ENCODE assay signal across 10 cellular contexts in genomic region chr4:74108457-74109115, GRCh38. TPM values are rescaled to one million over a fixed set of nuclear protein-coding genes. Genes with fewer than 3 reads are reported as not detected.
DNase-seq lines count a peak whose midpoint lies in the region; ATAC-seq and TF ChIP-seq lines count a peak whose summit lies in the region.
"Had no signal": no experiment of that assay in that cellular context is flagged by ENCODE, and none has a peak within 500 bp of the region (broad histone marks: within the 10 kb centered on the region; RNA-seq: fewer than 3 reads in every experiment).

No MANE protein-coding gene starts in this region.

- intact Hi-C loops in right cardiac atrium (cut with DNase I) = no loop called here
- intact Hi-C loops in Right ventricle myocardium superior (cut with DNase I) = no loop called here
- intact Hi-C loops in esophagus squamous epithelium (cut with DNase I) = no loop called here

- H3K4me1 ChIP-seq in right cardiac atrium (ENCODE audit: control insufficient read depth, insufficient read depth, low read length) = peaks cover 7% of the 10 kb centered on the region
- peaks cover 3 to 51% (median 36%) of the 10 kb centered on the region in 3 donors for H3K4me1 ChIP-seq in esophagus squamous epithelium
- H3K4me1 ChIP-seq in neuron (ENCODE audit: insufficient read depth, low read length) = peaks cover 26% of the 10 kb centered on the region
- H3K4me1 ChIP-seq in MM.1S (ENCODE audit: low read length) = no peaks in the 10 kb centered on the region

- H3K9me3 ChIP-seq in right cardiac atrium (ENCODE audit: control insufficient read depth, low read length) (no peaks in the 10 kb centered on the region), esophagus squamous epithelium (no peaks in the 10 kb centered on the region), neuron (ENCODE audit: low read length) (no peaks in the 10 kb centered on the region), MM.1S (replicated peaks; ENCODE audit: insufficient read depth, low read length) (no peaks in the 10 kb centered on the region)

- no peak for TF ChIP-seq POLR2A in esophagus squamous epithelium (IDR thresholded peaks at IDR 0.05)

- DNase-seq in right cardiac atrium = no peak
- DNase-seq in Right ventricle myocardium superior = no peak
- no peak for DNase-seq in esophagus squamous epithelium (lab: John Stamatoyannopoulos, UW)
- DNase-seq in MM.1S = no peak
- no peak for DNase-seq in anterior cingulate cortex (lab: John Stamatoyannopoulos, UW)
- no peak for DNase-seq in central memory CD4-positive, alpha-beta T cell
- DNase-seq: NCI-H2171 treated with DMSO at 0.1 percent for 48 hours had no signal

- TF ChIP-seq CTCF in esophagus squamous epithelium (IDR thresholded peaks at IDR 0.05) (no peak), MM.1S (IDR thresholded peaks at IDR 0.05; ENCODE audit: low read length) (no peak)

- H3K4me3 ChIP-seq in right cardiac atrium (ENCODE audit: low read length) (no peak overlapping the region), esophagus squamous epithelium (no peak overlapping the region), neuron (ENCODE audit: low read length) (no peak overlapping the region), MM.1S (ENCODE audit: low read length) (no peak overlapping the region)

- H2AFZ ChIP-seq in neuron (ENCODE audit: low read depth, low read length) = peak overlapping the region; percentile 7
- H2AFZ ChIP-seq in MM.1S (ENCODE audit: low read length) = no peak overlapping the region

- ATAC-seq in right cardiac atrium (no peak), Right ventricle myocardium superior (ENCODE audit: poor library complexity) (no peak), HG03432 (IDR thresholded peaks at IDR 0.05; ENCODE audit: unreplicated experiment) (no peak)

- 99% methylated on average over 1 of the region's 1 CpG for WGBS in right cardiac atrium
- 78 to 79% methylated on average over 1 of the region's 1 CpG for whole genome bisulfite sequencing in esophagus squamous epithelium, 2 donors

- H3K27ac ChIP-seq in right cardiac atrium (ENCODE audit: low read length) = peak overlapping the region; percentile 81
- H3K27ac ChIP-seq in esophagus squamous epithelium = peak overlapping the region; percentile 39 to 79 (median 70)
- H3K27ac ChIP-seq in MM.1S (ENCODE audit: low read length) = no peak overlapping the region

- no peaks in the 10 kb centered on the region for H3F3A ChIP-seq in MM.1S (ENCODE audit: insufficient read depth, low read length)

- no peaks in the 10 kb centered on the region for H3K79me2 ChIP-seq in MM.1S (ENCODE audit: low read length)

- no peaks in the 10 kb centered on the region for H3K27me3 ChIP-seq in right cardiac atrium (ENCODE audit: control insufficient read depth, insufficient read depth)
- H3K27me3 ChIP-seq in esophagus squamous epithelium = no peaks in the 10 kb centered on the region
- H3K27me3 ChIP-seq in neuron (ENCODE audit: insufficient read depth, low read length) = no peaks in the 10 kb centered on the region
- H3K27me3 ChIP-seq in MM.1S (replicated peaks; ENCODE audit: insufficient read depth, low read length) = no peaks in the 10 kb centered on the region

- H3K9me2 ChIP-seq in MM.1S (replicated peaks; ENCODE audit: insufficient read depth, low read length) = no peaks in the 10 kb centered on the region

- H4K20me1 ChIP-seq in MM.1S (ENCODE audit: insufficient read depth, low read length) = no peaks in the 10 kb centered on the region

- no peak overlapping the region for H3K4me2 ChIP-seq in MM.1S (ENCODE audit: low read depth, low read length)

- H3K9ac ChIP-seq in MM.1S (ENCODE audit: low read length) = no peak overlapping the region

- no peaks in the 10 kb centered on the region for H3K36me3 ChIP-seq in esophagus squamous epithelium
- H3K36me3 ChIP-seq in neuron (ENCODE audit: insufficient read depth, low read length) = no peaks in the 10 kb centered on the region
- no peaks in the 10 kb centered on the region for H3K36me3 ChIP-seq in MM.1S (replicated peaks; ENCODE audit: insufficient read depth, low read length)

RNA-seq across cellular contexts. Expression of gene CXCL2, which starts 9.6 kb away (rescaled TPM):
- total RNA-seq in right cardiac atrium = 10 to 100 TPM in 2 of 4 donors, 1 to 10 TPM in 2; 6.2 to 19.1 (median 13.0) TPM
- polyA plus RNA-seq in right cardiac atrium = 27.2 TPM
- 7.4 TPM for total RNA-seq in Right ventricle myocardium superior
- 1 to 10 TPM in 3 of 4 donors, under 1 TPM in 1; 0.64 to 4.8 (median 2.2) TPM for total RNA-seq in esophagus squamous epithelium
- total RNA-seq: HT1080 had no signal

RNA-seq across cellular contexts. Expression of gene MTHFD2L, which starts 49.3 kb away (rescaled TPM):
- total RNA-seq in right cardiac atrium = 10 to 100 TPM; 10.6 to 14.2 (median 11.9) TPM
- polyA plus RNA-seq in right cardiac atrium = 8.7 TPM
- total RNA-seq in Right ventricle myocardium superior = 9.1 TPM
- total RNA-seq in esophagus squamous epithelium = 10 to 100 TPM in 3 of 4 donors, 1 to 10 TPM in 1; 9.9 to 22.9 (median 19.1) TPM
